ENCODE assay signal across 11 cellular contexts in the genomic region with DNA sequence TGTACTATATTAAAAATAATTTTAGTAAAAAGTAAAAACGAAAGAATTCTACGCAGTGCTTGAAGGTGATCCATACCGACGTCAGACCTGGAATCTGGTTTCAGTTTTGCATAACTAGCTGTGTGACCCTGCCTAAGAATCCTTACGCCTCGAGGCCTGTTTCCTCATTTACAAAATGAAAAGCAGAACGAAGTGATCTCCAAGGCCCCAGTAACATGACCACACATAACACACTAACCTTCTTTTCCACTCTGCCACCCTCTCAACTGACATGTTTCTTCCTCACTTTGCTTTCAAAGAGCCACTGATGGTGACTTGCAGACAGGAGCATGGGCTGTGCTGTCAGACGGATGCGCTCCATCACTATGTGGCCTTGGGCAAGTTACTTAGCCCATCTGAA. TPM values are rescaled to one million over a fixed set of nuclear protein-coding genes. Genes with fewer than 3 reads are reported as not detected.
DNase-seq lines count a peak whose midpoint lies in the region; ATAC-seq and TF ChIP-seq lines count a peak whose summit lies in the region.
"Had no signal": no experiment of that assay in that cellular context is flagged by ENCODE, and none has a peak within 500 bp of the region (broad histone marks: within the 10 kb centered on the region; RNA-seq: fewer than 3 reads in every experiment).

No MANE protein-coding gene starts in this region.

- peaks cover 11% of the 10 kb centered on the region for H3K36me3 Mint-ChIP-seq in activated naive CD4-positive, alpha-beta T cell treated with anti-CD3 and anti-CD28 coated beads, Interleukin-2, amount 50 U/mL, for 24 hours

- peaks cover 60% of the 10 kb centered on the region for H3K4me1 Mint-ChIP-seq in activated naive CD4-positive, alpha-beta T cell treated with anti-CD3 and anti-CD28 coated beads, Interleukin-2, amount 50 U/mL, for 24 hours

- no peaks in the 10 kb centered on the region for H3K27me3 ChIP-seq in RWPE2 (ENCODE audit: insufficient read depth, poor library complexity, severe bottlenecking)
- H3K27me3 ChIP-seq in thymus (ENCODE audit: control insufficient read depth, insufficient read depth): no peaks in the 10 kb centered on the region
- H3K27me3 ChIP-seq in testis: no peaks in the 10 kb centered on the region

- H3K27me3 Mint-ChIP-seq in activated naive CD4-positive, alpha-beta T cell treated with anti-CD3 and anti-CD28 coated beads, Interleukin-2, amount 50 U/mL, for 24 hours: no peaks in the 10 kb centered on the region

- ATAC-seq in RWPE2 (ENCODE audit: low read depth): peak; percentile 39
- no peak for ATAC-seq in GM21786 (IDR thresholded peaks at IDR 0.05; ENCODE audit: unreplicated experiment)

- intact Hi-C loops in testis (cut with DNase I; ENCODE audit: low total_unique reads): no loop called here

- no peak for DNase-seq in activated naive CD4-positive, alpha-beta T cell (lab: John Stamatoyannopoulos, UW)
- no peak for DNase-seq in RWPE2 (ENCODE audit: low spot score)
- peak; percentile 33 for DNase-seq in fibroblast of mammary gland (ENCODE audit: low read depth)
- DNase-seq in testis: no peak
- DNase-seq in 8988T: no peak

- WGBS in thymus: 45% methylated on average over 9 of the region's 9 CpGs
- 81% methylated on average over 9 of the region's 9 CpGs for WGBS in testis, 2 donors

- H3K36me3 ChIP-seq in RWPE2 (ENCODE audit: low read depth) (peaks cover 55% of the 10 kb centered on the region), thymus (ENCODE audit: control insufficient read depth, insufficient read depth) (peaks cover 10% of the 10 kb centered on the region), testis (ENCODE audit: low read depth, missing control alignments) (no peaks in the 10 kb centered on the region)
- H3K36me3 ChIP-seq: thoracic aorta had no signal

- H3K9me3 Mint-ChIP-seq in activated naive CD4-positive, alpha-beta T cell treated with anti-CD3 and anti-CD28 coated beads, Interleukin-2, amount 50 U/mL, for 24 hours: no peaks in the 10 kb centered on the region

- TF ChIP-seq CTCF in RWPE2 (IDR thresholded peaks at IDR 0.05; ENCODE audit: poor library complexity, severe bottlenecking): no peak
- TF ChIP-seq CTCF in fibroblast of mammary gland (conservative IDR thresholded peaks at IDR 0.05; ENCODE audit: control insufficient read depth, insufficient read depth, low read depth, low read length): no peak
- no peak for TF ChIP-seq CTCF in testis (IDR thresholded peaks at IDR 0.05)

- H3K27ac ChIP-seq in RWPE2 (ENCODE audit: poor library complexity, severe bottlenecking) (peak overlapping the region; percentile 18), thymus (ENCODE audit: low read depth) (peak overlapping the region; percentile 25), testis (no peak overlapping the region)
- H3K27ac ChIP-seq: C4-2B, thoracic aorta had no signal

- no peak for TF ChIP-seq POLR2A in testis (IDR thresholded peaks at IDR 0.05)

- peak overlapping the region; percentile 47 for H3K4me3 Mint-ChIP-seq in activated naive CD4-positive, alpha-beta T cell treated with anti-CD3 and anti-CD28 coated beads, Interleukin-2, amount 50 U/mL, for 24 hours

- H3K4me3 ChIP-seq in RWPE2 (ENCODE audit: severe bottlenecking): no peak overlapping the region
- H3K4me3 ChIP-seq in fibroblast of mammary gland (ENCODE audit: control insufficient read depth, low read depth, low read length): no peak overlapping the region
- no peak overlapping the region for H3K4me3 ChIP-seq in thymus (ENCODE audit: low read length)
- no peak overlapping the region for H3K4me3 ChIP-seq in testis
- H3K4me3 ChIP-seq: lung, thoracic aorta had no signal

- H3K9me3 ChIP-seq in RWPE2 (ENCODE audit: severe bottlenecking): no peaks in the 10 kb centered on the region
- no peaks in the 10 kb centered on the region for H3K9me3 ChIP-seq in thymus (ENCODE audit: control insufficient read depth)
- no peaks in the 10 kb centered on the region for H3K9me3 ChIP-seq in testis
- H3K9me3 ChIP-seq: thoracic aorta had no signal

- peak overlapping the region; percentile 1 for H3K27ac Mint-ChIP-seq in activated naive CD4-positive, alpha-beta T cell treated with anti-CD3 and anti-CD28 coated beads, Interleukin-2, amount 50 U/mL, for 24 hours

- peaks cover 16% of the 10 kb centered on the region for H3K4me1 ChIP-seq in RWPE2 (ENCODE audit: insufficient read depth, poor library complexity, severe bottlenecking)
- H3K4me1 ChIP-seq in thymus (ENCODE audit: control insufficient read depth, insufficient read depth, low read length): peaks cover 22% of the 10 kb centered on the region
- no peaks in the 10 kb centered on the region for H3K4me1 ChIP-seq in testis

RNA-seq across cellular contexts. Expression of a gene that starts 4.8 kb away (rescaled TPM):
- 20.5 TPM for polyA plus RNA-seq in thymus
- 10 to 100 TPM; 38.5 to 39.8 TPM for total RNA-seq in testis
- polyA plus RNA-seq in testis (ENCODE audit: insufficient read depth, low read depth, low replicate concordance): 26.0 TPM

RNA-seq across cellular contexts. Expression of a gene that starts 15.9 kb away (rescaled TPM):
- polyA plus RNA-seq in thymus (10.2 TPM), testis (ENCODE audit: insufficient read depth, low read depth, low replicate concordance) (2.6 TPM)
- 10 to 100 TPM; 11.5 to 14.9 TPM for total RNA-seq in testis

Comparison
In these comparisons a context has a peak if more than half of its experiments do, and no peak if none do; other contexts are left out.
1. H3K27ac ChIP-seq: peak in RWPE2 (single experiment) and thymus (single experiment); none in testis (0 of 2).